In genomic region chr13:101611491-101612475, GRCh38 we compare ENCODE assay signal across 20 cellular contexts.
"Had no signal": no experiment of that assay in that cellular context is flagged by ENCODE, and none has a peak within 500 bp of the region (broad histone marks: within the 10 kb centered on the region; RNA-seq: fewer than 3 reads in every experiment).

No MANE protein-coding gene starts in this region.

- H3K9me3 ChIP-seq: heart left ventricle, stomach, thoracic aorta had no signal

- FAIRE-seq: bronchial epithelial cell, frontal cortex, small intestine had no signal

- H3K4me1 Mint-ChIP-seq: activated CD8-positive, alpha-beta memory T cell treated with anti-CD3 and anti-CD28 coated beads, Interleukin-2, amount 10 ng/mL, durations not matched to agents 7 days and 5 days; activated naive CD8-positive, alpha-beta T cell treated with anti-CD3 and anti-CD28 coated beads for 36 hours; mesothelial cell of epicardium; neural progenitor cell had no signal

- H3K27ac ChIP-seq: dorsolateral prefrontal cortex, heart left ventricle, neural progenitor cell, parathyroid adenoma, stomach, thoracic aorta had no signal

- H3K9ac ChIP-seq: neural progenitor cell, parathyroid adenoma had no signal

- H3K4me2 ChIP-seq: neural progenitor cell had no signal

- H2AFZ ChIP-seq: neural progenitor cell, parathyroid adenoma had no signal

- H3K27ac Mint-ChIP-seq: activated CD8-positive, alpha-beta memory T cell treated with anti-CD3 and anti-CD28 coated beads, Interleukin-2, amount 10 ng/mL, durations not matched to agents 7 days and 5 days; activated naive CD8-positive, alpha-beta T cell treated with anti-CD3 and anti-CD28 coated beads for 36 hours; activated T-cell treated with anti-CD3 and anti-CD28 coated beads, Interleukin-2, amount 50 U/mL, for 24 hours; mesothelial cell of epicardium; neural progenitor cell; T-helper 2 cell treated with Interferon-gamma antibody and Interleukin-4, amounts not matched to agents 5 μg/mL and 100 μg/mL, for 36 hours had no signal

- H3K36me3 ChIP-seq: heart left ventricle, neural progenitor cell, stomach, thoracic aorta had no signal

- H3K4me3 Mint-ChIP-seq: activated CD8-positive, alpha-beta memory T cell treated with anti-CD3 and anti-CD28 coated beads, Interleukin-2, amount 10 ng/mL, durations not matched to agents 7 days and 5 days; activated naive CD8-positive, alpha-beta T cell treated with anti-CD3 and anti-CD28 coated beads for 36 hours; activated T-cell treated with anti-CD3 and anti-CD28 coated beads, Interleukin-2, amount 50 U/mL, for 24 hours; mesothelial cell of epicardium; neural progenitor cell; T-helper 2 cell treated with Interferon-gamma antibody and Interleukin-4, amounts not matched to agents 5 μg/mL and 100 μg/mL, for 36 hours had no signal

- DNase-seq: activated CD4-positive, alpha-beta T cell treated with anti-CD3 and anti-CD28 coated beads, Interleukin-2, amount 50 U/mL, for 48 hours; activated CD8-positive, alpha-beta memory T cell treated with anti-CD3 and anti-CD28 coated beads, Interleukin-2, amount 10 ng/mL, durations not matched to agents 7 days and 5 days; activated effector memory CD4-positive, alpha-beta T cell treated with Interleukin-2 at 50 U/mL for 16 hours; activated naive CD8-positive, alpha-beta T cell treated with anti-CD3 and anti-CD28 coated beads for 36 hours; activated T-cell treated with anti-CD3 and anti-CD28 coated beads, Interleukin-2, amount 50 U/mL, for 24 hours; anterior cingulate cortex; dorsolateral prefrontal cortex; islet precursor cell; small intestine; stomach had no signal

- H3K79me2 ChIP-seq: parathyroid adenoma had no signal

- H3K27me3 ChIP-seq: heart left ventricle, neural progenitor cell, stomach had no signal

- H3K4me3 ChIP-seq: dorsolateral prefrontal cortex, heart left ventricle, neural progenitor cell, stomach, thoracic aorta had no signal

- H3K9me3 Mint-ChIP-seq: activated naive CD8-positive, alpha-beta T cell treated with anti-CD3 and anti-CD28 coated beads for 36 hours; activated T-cell treated with anti-CD3 and anti-CD28 coated beads, Interleukin-2, amount 50 U/mL, for 24 hours; neural progenitor cell; T-helper 2 cell treated with Interferon-gamma antibody and Interleukin-4, amounts not matched to agents 5 μg/mL and 100 μg/mL, for 36 hours had no signal

- H3K36me3 Mint-ChIP-seq: activated CD8-positive, alpha-beta memory T cell treated with anti-CD3 and anti-CD28 coated beads, Interleukin-2, amount 10 ng/mL, durations not matched to agents 7 days and 5 days; activated naive CD8-positive, alpha-beta T cell treated with anti-CD3 and anti-CD28 coated beads for 36 hours; mesothelial cell of epicardium; neural progenitor cell had no signal

- ATAC-seq: activated CD4-positive, CD25-positive, alpha-beta regulatory T cell treated with anti-CD3 and anti-CD28 coated beads, Interleukin-2, amount 50 U/mL, for 24 hours; activated CD8-positive, alpha-beta memory T cell treated with anti-CD3 and anti-CD28 coated beads, Interleukin-2, amount 10 ng/mL, durations not matched to agents 7 days and 5 days; esophagus mucosa had no signal

- H3K4me1 ChIP-seq: heart left ventricle, neural progenitor cell, parathyroid adenoma, stomach had no signal
